Comparison of ENCODE assay signal across 1 cellular context in the genomic region with DNA sequence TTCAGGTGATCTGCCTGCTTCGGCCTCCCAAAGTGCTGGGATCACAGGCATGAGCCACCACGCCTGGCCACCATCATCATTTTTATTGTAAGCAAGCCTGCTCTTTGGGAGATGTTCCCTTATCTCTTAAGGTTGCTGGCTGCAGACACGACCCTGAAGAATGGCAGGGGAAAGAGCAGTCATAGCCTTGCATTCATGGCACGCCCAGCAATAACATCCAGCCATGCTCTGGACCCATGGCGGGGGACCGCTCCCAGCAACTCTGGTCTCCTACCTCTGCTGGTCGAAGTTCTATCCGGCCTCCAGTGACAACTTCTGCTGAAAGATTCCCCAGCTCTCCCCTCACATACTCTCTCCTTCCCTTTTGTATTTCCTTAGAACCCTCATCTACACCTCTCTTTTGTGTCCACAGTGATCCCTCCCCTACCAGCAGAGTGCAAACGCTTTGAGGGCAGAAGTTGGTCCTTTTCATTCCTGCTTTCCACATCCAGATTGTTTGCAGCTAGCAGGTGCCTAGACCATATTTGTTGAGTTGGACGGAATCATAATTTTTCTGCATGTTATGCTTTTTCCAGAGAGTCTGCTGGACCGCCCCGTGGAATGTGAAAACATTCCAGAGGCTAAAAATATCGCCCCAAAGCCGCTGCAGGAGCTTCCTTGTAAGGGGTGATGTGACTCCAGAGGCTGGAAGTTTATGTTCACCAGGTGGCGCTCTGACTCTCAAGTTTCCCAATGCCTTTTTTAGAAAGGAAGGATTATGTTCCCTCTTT.
TF ChIP-seq lines count a peak whose summit lies in the region.

No MANE protein-coding gene starts in this region.

TF ChIP-seq in HepG2, 621 proteins besides CTCF, POLR2A, EP300 and RAD21 (continued from another document):
- TF ChIP-seq ELF1 (CRISPR knock-in tag; IDR thresholded peaks at IDR 0.05) (no peak), HNF4A (CRISPR knock-in tag; IDR thresholded peaks at IDR 0.05) (no peak), ZMYM4 (CRISPR knock-in tag; IDR thresholded peaks at IDR 0.05) (no peak), GPN1 (CRISPR knock-in tag; IDR thresholded peaks at IDR 0.05; ENCODE audit: borderline replicate concordance) (no peak), MEIS2 (CRISPR knock-in tag; IDR thresholded peaks at IDR 0.05) (no peak), ZNF768 (CRISPR knock-in tag; IDR thresholded peaks at IDR 0.05) (no peak), SRF (IDR thresholded peaks at IDR 0.05; ENCODE audit: low read depth, low read length) (peak; percentile 59), ZSCAN12 (CRISPR knock-in tag; IDR thresholded peaks at IDR 0.05) (no peak), POGZ (CRISPR knock-in tag; IDR thresholded peaks at IDR 0.05) (no peak), ZNF326 (CRISPR knock-in tag; IDR thresholded peaks at IDR 0.05; ENCODE audit: borderline replicate concordance) (no peak), ZNF788 (CRISPR knock-in tag; IDR thresholded peaks at IDR 0.05; ENCODE audit: borderline replicate concordance) (no peak), ZNF260 (CRISPR knock-in tag; IDR thresholded peaks at IDR 0.05; ENCODE audit: borderline replicate concordance, low read depth) (no peak), ZNF17 (CRISPR knock-in tag; IDR thresholded peaks at IDR 0.05) (no peak), ARNT2 (CRISPR knock-in tag; IDR thresholded peaks at IDR 0.05; ENCODE audit: low read depth) (no peak), STAG1 (CRISPR knock-in tag; IDR thresholded peaks at IDR 0.05) (peak; percentile 46), ETV6 (CRISPR knock-in tag; conservative IDR thresholded peaks at IDR 0.05) (no peak), PHF21A (CRISPR knock-in tag; IDR thresholded peaks at IDR 0.05) (no peak), SNAI1 (CRISPR knock-in tag; IDR thresholded peaks at IDR 0.05; ENCODE audit: borderline replicate concordance) (no peak), MEF2D (CRISPR knock-in tag; IDR thresholded peaks at IDR 0.05) (no peak), ELF3 (CRISPR knock-in tag; IDR thresholded peaks at IDR 0.05) (peak; percentile 11; the same call in 1 of the 2 replicates), IKZF4 (CRISPR knock-in tag; IDR thresholded peaks at IDR 0.05; ENCODE audit: borderline replicate concordance, low read depth, not compliant biosample characterization) (peak; percentile 40), SAFB2 (CRISPR knock-in tag; IDR thresholded peaks at IDR 0.05; ENCODE audit: borderline replicate concordance, low read depth) (no peak), MAF1 (CRISPR knock-in tag; IDR thresholded peaks at IDR 0.05; ENCODE audit: borderline replicate concordance) (no peak), ZNF614 (CRISPR knock-in tag; IDR thresholded peaks at IDR 0.05; ENCODE audit: borderline replicate concordance) (no peak), SP140L (CRISPR knock-in tag; IDR thresholded peaks at IDR 0.05; ENCODE audit: borderline replicate concordance) (no peak), RXRA (CRISPR knock-in tag; IDR thresholded peaks at IDR 0.05) (no peak), ZNF790 (CRISPR knock-in tag; IDR thresholded peaks at IDR 0.05; ENCODE audit: borderline replicate concordance) (no peak)
- TF ChIP-seq, protein P1, sequence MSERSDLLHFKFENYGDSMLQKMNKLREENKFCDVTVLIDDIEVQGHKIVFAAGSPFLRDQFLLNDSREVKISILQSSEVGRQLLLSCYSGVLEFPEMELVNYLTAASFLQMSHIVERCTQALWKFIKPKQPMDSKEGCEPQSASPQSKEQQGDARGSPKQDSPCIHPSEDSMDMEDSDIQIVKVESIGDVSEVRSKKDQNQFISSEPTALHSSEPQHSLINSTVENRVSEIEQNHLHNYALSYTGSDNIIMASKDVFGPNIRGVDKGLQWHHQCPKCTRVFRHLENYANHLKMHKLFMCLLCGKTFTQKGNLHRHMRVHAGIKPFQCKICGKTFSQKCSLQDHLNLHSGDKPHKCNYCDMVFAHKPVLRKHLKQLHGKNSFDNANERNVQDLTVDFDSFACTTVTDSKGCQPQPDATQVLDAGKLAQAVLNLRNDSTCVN (CRISPR knock-in tag; IDR thresholded peaks at IDR 0.05; ENCODE audit: borderline replicate concordance), result peak; percentile 36; the same call in 1 of the 2 replicates
- TF ChIP-seq, protein P2, sequence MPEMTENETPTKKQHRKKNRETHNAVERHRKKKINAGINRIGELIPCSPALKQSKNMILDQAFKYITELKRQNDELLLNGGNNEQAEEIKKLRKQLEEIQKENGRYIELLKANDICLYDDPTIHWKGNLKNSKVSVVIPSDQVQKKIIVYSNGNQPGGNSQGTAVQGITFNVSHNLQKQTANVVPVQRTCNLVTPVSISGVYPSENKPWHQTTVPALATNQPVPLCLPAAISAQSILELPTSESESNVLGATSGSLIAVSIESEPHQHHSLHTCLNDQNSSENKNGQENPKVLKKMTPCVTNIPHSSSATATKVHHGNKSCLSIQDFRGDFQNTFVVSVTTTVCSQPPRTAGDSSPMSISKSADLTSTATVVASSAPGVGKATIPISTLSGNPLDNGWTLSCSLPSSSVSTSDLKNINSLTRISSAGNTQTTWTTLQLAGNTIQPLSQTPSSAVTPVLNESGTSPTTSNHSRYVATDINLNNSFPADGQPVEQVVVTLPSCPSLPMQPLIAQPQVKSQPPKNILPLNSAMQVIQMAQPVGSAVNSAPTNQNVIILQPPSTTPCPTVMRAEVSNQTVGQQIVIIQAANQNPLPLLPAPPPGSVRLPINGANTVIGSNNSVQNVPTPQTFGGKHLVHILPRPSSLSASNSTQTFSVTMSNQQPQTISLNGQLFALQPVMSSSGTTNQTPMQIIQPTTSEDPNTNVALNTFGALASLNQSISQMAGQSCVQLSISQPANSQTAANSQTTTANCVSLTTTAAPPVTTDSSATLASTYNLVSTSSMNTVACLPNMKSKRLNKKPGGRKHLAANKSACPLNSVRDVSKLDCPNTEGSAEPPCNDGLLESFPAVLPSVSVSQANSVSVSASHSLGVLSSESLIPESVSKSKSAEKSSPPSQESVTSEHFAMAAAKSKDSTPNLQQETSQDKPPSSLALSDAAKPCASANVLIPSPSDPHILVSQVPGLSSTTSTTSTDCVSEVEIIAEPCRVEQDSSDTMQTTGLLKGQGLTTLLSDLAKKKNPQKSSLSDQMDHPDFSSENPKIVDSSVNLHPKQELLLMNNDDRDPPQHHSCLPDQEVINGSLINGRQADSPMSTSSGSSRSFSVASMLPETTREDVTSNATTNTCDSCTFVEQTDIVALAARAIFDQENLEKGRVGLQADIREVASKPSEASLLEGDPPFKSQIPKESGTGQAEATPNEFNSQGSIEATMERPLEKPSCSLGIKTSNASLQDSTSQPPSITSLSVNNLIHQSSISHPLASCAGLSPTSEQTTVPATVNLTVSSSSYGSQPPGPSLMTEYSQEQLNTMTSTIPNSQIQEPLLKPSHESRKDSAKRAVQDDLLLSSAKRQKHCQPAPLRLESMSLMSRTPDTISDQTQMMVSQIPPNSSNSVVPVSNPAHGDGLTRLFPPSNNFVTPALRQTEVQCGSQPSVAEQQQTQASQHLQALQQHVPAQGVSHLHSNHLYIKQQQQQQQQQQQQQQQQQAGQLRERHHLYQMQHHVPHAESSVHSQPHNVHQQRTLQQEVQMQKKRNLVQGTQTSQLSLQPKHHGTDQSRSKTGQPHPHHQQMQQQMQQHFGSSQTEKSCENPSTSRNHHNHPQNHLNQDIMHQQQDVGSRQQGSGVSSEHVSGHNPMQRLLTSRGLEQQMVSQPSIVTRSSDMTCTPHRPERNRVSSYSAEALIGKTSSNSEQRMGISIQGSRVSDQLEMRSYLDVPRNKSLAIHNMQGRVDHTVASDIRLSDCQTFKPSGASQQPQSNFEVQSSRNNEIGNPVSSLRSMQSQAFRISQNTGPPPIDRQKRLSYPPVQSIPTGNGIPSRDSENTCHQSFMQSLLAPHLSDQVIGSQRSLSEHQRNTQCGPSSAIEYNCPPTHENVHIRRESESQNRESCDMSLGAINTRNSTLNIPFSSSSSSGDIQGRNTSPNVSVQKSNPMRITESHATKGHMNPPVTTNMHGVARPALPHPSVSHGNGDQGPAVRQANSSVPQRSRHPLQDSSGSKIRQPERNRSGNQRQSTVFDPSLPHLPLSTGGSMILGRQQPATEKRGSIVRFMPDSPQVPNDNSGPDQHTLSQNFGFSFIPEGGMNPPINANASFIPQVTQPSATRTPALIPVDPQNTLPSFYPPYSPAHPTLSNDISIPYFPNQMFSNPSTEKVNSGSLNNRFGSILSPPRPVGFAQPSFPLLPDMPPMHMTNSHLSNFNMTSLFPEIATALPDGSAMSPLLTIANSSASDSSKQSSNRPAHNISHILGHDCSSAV (CRISPR knock-in tag; IDR thresholded peaks at IDR 0.05; ENCODE audit: borderline replicate concordance), result no peak
- TF ChIP-seq, protein P3, sequence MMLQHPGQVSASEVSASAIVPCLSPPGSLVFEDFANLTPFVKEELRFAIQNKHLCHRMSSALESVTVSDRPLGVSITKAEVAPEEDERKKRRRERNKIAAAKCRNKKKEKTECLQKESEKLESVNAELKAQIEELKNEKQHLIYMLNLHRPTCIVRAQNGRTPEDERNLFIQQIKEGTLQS (CRISPR knock-in tag; IDR thresholded peaks at IDR 0.05), result no peak
- TF ChIP-seq, protein P4, sequence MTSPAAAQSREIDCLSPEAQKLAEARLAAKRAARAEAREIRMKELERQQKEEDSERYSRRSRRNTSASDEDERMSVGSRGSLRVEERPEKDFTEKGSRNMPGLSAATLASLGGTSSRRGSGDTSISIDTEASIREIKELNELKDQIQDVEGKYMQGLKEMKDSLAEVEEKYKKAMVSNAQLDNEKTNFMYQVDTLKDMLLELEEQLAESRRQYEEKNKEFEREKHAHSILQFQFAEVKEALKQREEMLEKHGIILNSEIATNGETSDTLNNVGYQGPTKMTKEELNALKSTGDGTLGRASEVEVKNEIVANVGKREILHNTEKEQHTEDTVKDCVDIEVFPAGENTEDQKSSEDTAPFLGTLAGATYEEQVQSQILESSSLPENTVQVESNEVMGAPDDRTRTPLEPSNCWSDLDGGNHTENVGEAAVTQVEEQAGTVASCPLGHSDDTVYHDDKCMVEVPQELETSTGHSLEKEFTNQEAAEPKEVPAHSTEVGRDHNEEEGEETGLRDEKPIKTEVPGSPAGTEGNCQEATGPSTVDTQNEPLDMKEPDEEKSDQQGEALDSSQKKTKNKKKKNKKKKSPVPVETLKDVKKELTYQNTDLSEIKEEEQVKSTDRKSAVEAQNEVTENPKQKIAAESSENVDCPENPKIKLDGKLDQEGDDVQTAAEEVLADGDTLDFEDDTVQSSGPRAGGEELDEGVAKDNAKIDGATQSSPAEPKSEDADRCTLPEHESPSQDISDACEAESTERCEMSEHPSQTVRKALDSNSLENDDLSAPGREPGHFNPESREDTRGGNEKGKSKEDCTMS (CRISPR knock-in tag; conservative IDR thresholded peaks at IDR 0.05), result no peak
- TF ChIP-seq, protein P5, sequence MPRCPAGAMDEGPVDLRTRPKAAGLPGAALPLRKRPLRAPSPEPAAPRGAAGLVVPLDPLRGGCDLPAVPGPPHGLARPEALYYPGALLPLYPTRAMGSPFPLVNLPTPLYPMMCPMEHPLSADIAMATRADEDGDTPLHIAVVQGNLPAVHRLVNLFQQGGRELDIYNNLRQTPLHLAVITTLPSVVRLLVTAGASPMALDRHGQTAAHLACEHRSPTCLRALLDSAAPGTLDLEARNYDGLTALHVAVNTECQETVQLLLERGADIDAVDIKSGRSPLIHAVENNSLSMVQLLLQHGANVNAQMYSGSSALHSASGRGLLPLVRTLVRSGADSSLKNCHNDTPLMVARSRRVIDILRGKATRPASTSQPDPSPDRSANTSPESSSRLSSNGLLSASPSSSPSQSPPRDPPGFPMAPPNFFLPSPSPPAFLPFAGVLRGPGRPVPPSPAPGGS (CRISPR knock-in tag; IDR thresholded peaks at IDR 0.05), result 0 out of 2 replicates have a peak, but pooled peaks have one; percentile 33
- TF ChIP-seq, protein P6, sequence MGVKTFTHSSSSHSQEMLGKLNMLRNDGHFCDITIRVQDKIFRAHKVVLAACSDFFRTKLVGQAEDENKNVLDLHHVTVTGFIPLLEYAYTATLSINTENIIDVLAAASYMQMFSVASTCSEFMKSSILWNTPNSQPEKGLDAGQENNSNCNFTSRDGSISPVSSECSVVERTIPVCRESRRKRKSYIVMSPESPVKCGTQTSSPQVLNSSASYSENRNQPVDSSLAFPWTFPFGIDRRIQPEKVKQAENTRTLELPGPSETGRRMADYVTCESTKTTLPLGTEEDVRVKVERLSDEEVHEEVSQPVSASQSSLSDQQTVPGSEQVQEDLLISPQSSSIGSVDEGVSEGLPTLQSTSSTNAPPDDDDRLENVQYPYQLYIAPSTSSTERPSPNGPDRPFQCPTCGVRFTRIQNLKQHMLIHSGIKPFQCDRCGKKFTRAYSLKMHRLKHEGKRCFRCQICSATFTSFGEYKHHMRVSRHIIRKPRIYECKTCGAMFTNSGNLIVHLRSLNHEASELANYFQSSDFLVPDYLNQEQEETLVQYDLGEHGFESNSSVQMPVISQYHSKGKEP (CRISPR knock-in tag; IDR thresholded peaks at IDR 0.05), result no peak
